ENCODE assay signal across 2 cellular contexts in genomic region chr19:45229056-45229455, GRCh38. TPM values are rescaled to one million over a fixed set of nuclear protein-coding genes. Genes with fewer than 3 reads are reported as not detected.
"Had no signal": no experiment of that assay in that cellular context is flagged by ENCODE, and none has a peak within 500 bp of the region (broad histone marks: within the 10 kb centered on the region; RNA-seq: fewer than 3 reads in every experiment).

No MANE protein-coding gene starts in this region.

RNA-seq across cellular contexts. Expression of gene EXOC3L2, which starts 16.2 kb away (rescaled TPM):
- total RNA-seq: HT-29, IMR-90 had no signal
